In genomic region chr6:169950558-169950957, GRCh38 we compare ENCODE assay signal across 8 cellular contexts.
DNase-seq lines count a peak whose midpoint lies in the region; ATAC-seq and TF ChIP-seq lines count a peak whose summit lies in the region.

No MANE protein-coding gene starts in this region.

- H3K4me1 Mint-ChIP-seq in activated naive CD8-positive, alpha-beta T cell treated with anti-CD3 and anti-CD28 coated beads, Interleukin-2, amount 50 U/mL, for 24 hours: peaks cover 11% of the 10 kb centered on the region
- H3K4me1 Mint-ChIP-seq in activated naive CD8-positive, alpha-beta T cell treated with anti-CD3 and anti-CD28 coated beads for 36 hours: peaks cover 4% of the 10 kb centered on the region
- no peaks in the 10 kb centered on the region for H3K4me1 Mint-ChIP-seq in endodermal cell

- intact Hi-C loops in thyroid gland (cut with DNase I): loop anchor here (10.0 kb wide), 2 partner anchors 344 to 574 kb away; partner anchors contain the start of gene DLL1

- no peak overlapping the region for H3K4me3 Mint-ChIP-seq in activated naive CD8-positive, alpha-beta T cell treated with anti-CD3 and anti-CD28 coated beads, Interleukin-2, amount 50 U/mL, for 24 hours
- no peak overlapping the region for H3K4me3 Mint-ChIP-seq in activated naive CD8-positive, alpha-beta T cell treated with anti-CD3 and anti-CD28 coated beads for 36 hours
- H3K4me3 Mint-ChIP-seq in endodermal cell: no peak overlapping the region

- no peak overlapping the region for H3K27ac ChIP-seq in endodermal cell (ENCODE audit: low read depth, low read length)
- H3K27ac ChIP-seq in thyroid gland: no peak overlapping the region
- H3K27ac ChIP-seq in substantia nigra (ENCODE audit: low read depth, low read length, poor library complexity, severe bottlenecking): no peak overlapping the region

- no peaks in the 10 kb centered on the region for H3K4me1 ChIP-seq in endodermal cell (ENCODE audit: control insufficient read depth, insufficient read depth, low read length)
- peaks cover 0 to 1% of the 10 kb centered on the region in 2 donors for H3K4me1 ChIP-seq in thyroid gland

- TF ChIP-seq POLR2A in thyroid gland (IDR thresholded peaks at IDR 0.05): no peak

- no peak overlapping the region for H3K9ac ChIP-seq in endodermal cell (ENCODE audit: extremely low read depth, low read length, poor library complexity, severe bottlenecking)

- no peak for DNase-seq in activated naive CD8-positive, alpha-beta T cell treated with anti-CD3 and anti-CD28 coated beads, Interleukin-2, amount 50 U/mL, for 24 hours
- no peak for DNase-seq in activated naive CD8-positive, alpha-beta T cell treated with anti-CD3 and anti-CD28 coated beads for 36 hours
- DNase-seq in NCI-H748 (lab: John Stamatoyannopoulos, UW; ENCODE audit: unreplicated experiment): peak; percentile 56
- DNase-seq in endodermal cell: peak; percentile 47
- DNase-seq in thyroid gland: peak; percentile 42 to 43
- DNase-seq in substantia nigra (lab: John Stamatoyannopoulos, UW): no peak
- DNase-seq in epidermal melanocyte (ENCODE audit: insufficient read length, low spot score): no peak
- no peak for DNase-seq in activated CD4-positive, CD25-positive, alpha-beta regulatory T cell treated with anti-CD3 and anti-CD28 coated beads, Interleukin-2, amount 50 U/mL, for 72 hours

- TF ChIP-seq CTCF in endodermal cell (conservative IDR thresholded peaks at IDR 0.05) (peak; percentile 53), thyroid gland (IDR thresholded peaks at IDR 0.05) (peak in 4 of 6 experiments; percentile 38 to 54 (median 46))

- H3K36me3 ChIP-seq in endodermal cell (ENCODE audit: control insufficient read depth, insufficient read depth, low read length) (no peaks in the 10 kb centered on the region), thyroid gland (no peaks in the 10 kb centered on the region)

- peaks cover 3% of the 10 kb centered on the region for H3K27me3 Mint-ChIP-seq in activated naive CD8-positive, alpha-beta T cell treated with anti-CD3 and anti-CD28 coated beads, Interleukin-2, amount 50 U/mL, for 24 hours
- no peaks in the 10 kb centered on the region for H3K27me3 Mint-ChIP-seq in activated naive CD8-positive, alpha-beta T cell treated with anti-CD3 and anti-CD28 coated beads for 36 hours
- peaks cover 2% of the 10 kb centered on the region for H3K27me3 Mint-ChIP-seq in endodermal cell (ENCODE audit: insufficient read depth)

- no peaks in the 10 kb centered on the region for H3K36me3 Mint-ChIP-seq in activated naive CD8-positive, alpha-beta T cell treated with anti-CD3 and anti-CD28 coated beads, Interleukin-2, amount 50 U/mL, for 24 hours (ENCODE audit: low read depth)
- H3K36me3 Mint-ChIP-seq in activated naive CD8-positive, alpha-beta T cell treated with anti-CD3 and anti-CD28 coated beads for 36 hours: no peaks in the 10 kb centered on the region
- H3K36me3 Mint-ChIP-seq in endodermal cell (ENCODE audit: low read depth): no peaks in the 10 kb centered on the region

- no peaks in the 10 kb centered on the region for H3K9me3 ChIP-seq in endodermal cell (ENCODE audit: control insufficient read depth, low read length)
- no peaks in the 10 kb centered on the region for H3K9me3 ChIP-seq in thyroid gland

- ATAC-seq in activated naive CD8-positive, alpha-beta T cell treated with anti-CD3 and anti-CD28 coated beads, Interleukin-2, amount 50 U/mL, for 24 hours: peak; percentile 43

- H3K4me3 ChIP-seq in endodermal cell (ENCODE audit: low read length) (no peak overlapping the region), thyroid gland (replicated peaks in 1 of 3) (no peak overlapping the region)

- H3K27me3 ChIP-seq in endodermal cell (ENCODE audit: control insufficient read depth, insufficient read depth, low read length, poor library complexity, severe bottlenecking) (no peaks in the 10 kb centered on the region), thyroid gland (no peaks in the 10 kb centered on the region)

- 88 to 91% methylated on average over 2 of the region's 2 CpGs for WGBS in endodermal cell (ENCODE audit: insufficient coverage in 1 of 2, insufficient read length in 1 of 2), 2 experiments
- 81 to 82% methylated on average over 2 of the region's 2 CpGs for WGBS in thyroid gland, 2 donors

- no peaks in the 10 kb centered on the region for H3K9me3 Mint-ChIP-seq in activated naive CD8-positive, alpha-beta T cell treated with anti-CD3 and anti-CD28 coated beads, Interleukin-2, amount 50 U/mL, for 24 hours
- no peaks in the 10 kb centered on the region for H3K9me3 Mint-ChIP-seq in activated naive CD8-positive, alpha-beta T cell treated with anti-CD3 and anti-CD28 coated beads for 36 hours
- no peaks in the 10 kb centered on the region for H3K9me3 Mint-ChIP-seq in endodermal cell

- no peak overlapping the region for H3K27ac Mint-ChIP-seq in activated naive CD8-positive, alpha-beta T cell treated with anti-CD3 and anti-CD28 coated beads, Interleukin-2, amount 50 U/mL, for 24 hours
- H3K27ac Mint-ChIP-seq in activated naive CD8-positive, alpha-beta T cell treated with anti-CD3 and anti-CD28 coated beads for 36 hours: no peak overlapping the region
- H3K27ac Mint-ChIP-seq in endodermal cell: no peak overlapping the region

Comparison
In these comparisons a context has a peak if more than half of its experiments do, and no peak if none do; other contexts are left out.
1. DNase-seq: peak in NCI-H748 (single experiment), endodermal cell (single experiment) and thyroid gland (2 of 2); none in activated naive CD8-positive, alpha-beta T cell treated with anti-CD3 and anti-CD28 coated beads, Interleukin-2, amount 50 U/mL, for 24 hours (single experiment), activated naive CD8-positive, alpha-beta T cell treated with anti-CD3 and anti-CD28 coated beads for 36 hours (single experiment), substantia nigra (0 of 49), epidermal melanocyte (single experiment) and activated CD4-positive, CD25-positive, alpha-beta regulatory T cell treated with anti-CD3 and anti-CD28 coated beads, Interleukin-2, amount 50 U/mL, for 72 hours (single experiment).